ENCODE assay signal across 12 cellular contexts in genomic region chr13:31908696-31909386, GRCh38.
DNase-seq lines count a peak whose midpoint lies in the region; ATAC-seq lines count a peak whose summit lies in the region.
"Had no signal": no experiment of that assay in that cellular context is flagged by ENCODE, and none has a peak within 500 bp of the region (broad histone marks: within the 10 kb centered on the region; RNA-seq: fewer than 3 reads in every experiment).

No MANE protein-coding gene starts in this region.

- ATAC-seq in left lobe of liver (peak; percentile 9), GM19397 (IDR thresholded peaks at IDR 0.05; ENCODE audit: unreplicated experiment) (no peak), HG03095 (IDR thresholded peaks at IDR 0.05; ENCODE audit: unreplicated experiment) (no peak)

- DNase-seq in AG08395 (ENCODE audit: low spot score), result peak; percentile 43
- DNase-seq in LHCN-M2 (ENCODE audit: low read depth), result peak; percentile 62
- peak; percentile 78 for DNase-seq in SKM-1 treated with dmso at 0.1 percent for 144 hours (lab: John Stamatoyannopoulos, UW; ENCODE audit: unreplicated experiment)
- no peak for DNase-seq in left lobe of liver (ENCODE audit: low spot score)
- DNase-seq in NCI-H510A (lab: John Stamatoyannopoulos, UW), result no peak
- DNase-seq in effector CD8-positive, alpha-beta T cell (lab: John Stamatoyannopoulos, UW), result no peak
- DNase-seq: activated B cell treated with CpG ODN at 0.5 μM for 24 hours; activated T-cell treated with anti-CD3 and anti-CD28 coated beads, Interleukin-2, amount 50 U/mL, for 1 hour; glutamatergic neuron; pancreas had no signal

Comparison
In these comparisons a context has a peak if more than half of its experiments do, and no peak if none do; other contexts are left out.
1. DNase-seq: peak in AG08395 (single experiment), LHCN-M2 (single experiment) and SKM-1 treated with dmso at 0.1 percent for 144 hours (single experiment); none in left lobe of liver (single experiment), NCI-H510A (single experiment) and effector CD8-positive, alpha-beta T cell (single experiment).